In genomic region chr11:12684354-12684753, GRCh38 we compare ENCODE assay signal across 25 cellular contexts. TPM values are rescaled to one million over a fixed set of nuclear protein-coding genes. Genes with fewer than 3 reads are reported as not detected.
DNase-seq lines count a peak whose midpoint lies in the region; ATAC-seq and TF ChIP-seq lines count a peak whose summit lies in the region.
"Had no signal": no experiment of that assay in that cellular context is flagged by ENCODE, and none has a peak within 500 bp of the region (broad histone marks: within the 10 kb centered on the region; RNA-seq: fewer than 3 reads in every experiment).

No MANE protein-coding gene starts in this region.

- H3K4me1 Mint-ChIP-seq in Caco-2 (ENCODE audit: low read depth, unreplicated experiment) (peaks cover 74% of the 10 kb centered on the region), T-cell (peaks cover 6 to 8% (median 8%) of the 10 kb centered on the region in 3 donors)

- H3K23ac ChIP-seq in neuronal stem cell (ENCODE audit: low read depth, low read length, poor library complexity) = no peak overlapping the region

- H3K36me3 Mint-ChIP-seq in Caco-2 (ENCODE audit: insufficient read depth, unreplicated experiment) = peaks cover 65% of the 10 kb centered on the region
- H3K36me3 Mint-ChIP-seq in T-cell = no peaks in the 10 kb centered on the region
- H3K36me3 Mint-ChIP-seq: activated CD4-positive, alpha-beta memory T cell treated with anti-CD3 and anti-CD28 coated beads for 36 hours; activated naive CD4-positive, alpha-beta T cell treated with anti-CD3 and anti-CD28 coated beads, Interleukin-2, amount 50 U/mL, for 24 hours; CD4-positive, CD25-positive, alpha-beta regulatory T cell had no signal

- no peak overlapping the region for H3K18ac ChIP-seq in neuronal stem cell (ENCODE audit: low read length)

- H3K4me1 ChIP-seq in Caco-2 = peaks cover 82% of the 10 kb centered on the region
- peaks cover 99% of the 10 kb centered on the region for H3K4me1 ChIP-seq in Panc1 (ENCODE audit: control insufficient read depth, insufficient read depth, low read length)
- H3K4me1 ChIP-seq in iPS-20b (ENCODE audit: insufficient read depth, low read length) = peaks cover 90% of the 10 kb centered on the region
- peaks cover 93% of the 10 kb centered on the region for H3K4me1 ChIP-seq in psoas muscle
- H3K4me1 ChIP-seq in neuronal stem cell (ENCODE audit: control insufficient read depth in 2 of 2, insufficient read depth in 1 of 2, low read depth in 1 of 2, low read length in 2 of 2) = peaks cover 46 to 52% of the 10 kb centered on the region in 2 donors

- no peak overlapping the region for H2BK5ac ChIP-seq in neuronal stem cell (ENCODE audit: low read length)

- H3K4me3 Mint-ChIP-seq in Caco-2 (ENCODE audit: unreplicated experiment) = peak overlapping the region; percentile 32
- H3K4me3 Mint-ChIP-seq in T-cell = no peak overlapping the region
- H3K4me3 Mint-ChIP-seq: activated CD4-positive, alpha-beta memory T cell treated with anti-CD3 and anti-CD28 coated beads for 36 hours; activated naive CD4-positive, alpha-beta T cell treated with anti-CD3 and anti-CD28 coated beads, Interleukin-2, amount 50 U/mL, for 24 hours; activated T-cell treated with anti-CD3 and anti-CD28 coated beads, Interleukin-2, amount 50 U/mL, for 24 hours; CD4-positive, CD25-positive, alpha-beta regulatory T cell had no signal

- ATAC-seq in Panc1 (no peak), psoas muscle (no peak), T-cell (replicated peaks in 1 of 4) (no peak)
- ATAC-seq: pancreas had no signal

- peaks cover 7% of the 10 kb centered on the region for H3K79me1 ChIP-seq in neuronal stem cell (ENCODE audit: low read depth, low read length)

- no peak overlapping the region for H2BK12ac ChIP-seq in neuronal stem cell (ENCODE audit: low read length)

- BruUV-seq in Caco-2 (replicated peaks; lab: Mats Ljungman, UMichigan) = no TSS peak
- BruUV-seq in Panc1 (replicated peaks; lab: Mats Ljungman, UMichigan) = no TSS peak

- H3K27me3 Mint-ChIP-seq in Caco-2 (ENCODE audit: insufficient read depth, unreplicated experiment) = no peaks in the 10 kb centered on the region
- H3K27me3 Mint-ChIP-seq in T-cell = peaks cover 76 to 80% of the 10 kb centered on the region in 2 donors

- H3K27me3 ChIP-seq in Caco-2 (replicated peaks; ENCODE audit: control insufficient read depth, insufficient read depth, low read length) = no peaks in the 10 kb centered on the region
- no peaks in the 10 kb centered on the region for H3K27me3 ChIP-seq in Panc1 (ENCODE audit: control insufficient read depth, insufficient read depth, low read length)
- peaks cover 22% of the 10 kb centered on the region for H3K27me3 ChIP-seq in iPS-20b (ENCODE audit: insufficient read depth, low read length)
- H3K27me3 ChIP-seq in psoas muscle (ENCODE audit: insufficient read depth in 3 of 3, low read length in 2 of 3) = no peaks in the 10 kb centered on the region
- no peaks in the 10 kb centered on the region for H3K27me3 ChIP-seq in neuronal stem cell (ENCODE audit: control insufficient read depth in 3 of 3, insufficient read depth in 3 of 3, low read depth in 1 of 3, low read length in 3 of 3)
- H3K27me3 ChIP-seq: pancreas had no signal

- H3K36me3 ChIP-seq in Caco-2 (ENCODE audit: control insufficient read depth, insufficient read depth, low read length) (peaks cover 1% of the 10 kb centered on the region; the same call in 1 of the 2 replicates), Panc1 (ENCODE audit: control insufficient read depth, insufficient read depth, low read length) (no peaks in the 10 kb centered on the region), iPS-20b (ENCODE audit: insufficient read depth, low read depth, low read length) (no peaks in the 10 kb centered on the region), psoas muscle (ENCODE audit: insufficient read depth in 1 of 2, low read depth in 1 of 2) (no peaks in the 10 kb centered on the region), neuronal stem cell (replicated peaks in 1 of 2; ENCODE audit: control insufficient read depth in 2 of 2, insufficient read depth in 2 of 2, low read length in 2 of 2) (peaks cover 5 to 22% of the 10 kb centered on the region in 2 donors)
- H3K36me3 ChIP-seq: left lung, pancreas, spleen had no signal

- H3K27ac Mint-ChIP-seq in Caco-2 (ENCODE audit: unreplicated experiment) (peak overlapping the region; percentile 73), T-cell (no peak overlapping the region)
- H3K27ac Mint-ChIP-seq: activated CD4-positive, alpha-beta memory T cell treated with anti-CD3 and anti-CD28 coated beads for 36 hours; activated naive CD4-positive, alpha-beta T cell treated with anti-CD3 and anti-CD28 coated beads, Interleukin-2, amount 50 U/mL, for 24 hours; activated T-cell treated with anti-CD3 and anti-CD28 coated beads, Interleukin-2, amount 50 U/mL, for 24 hours; CD4-positive, CD25-positive, alpha-beta regulatory T cell had no signal

- no peak overlapping the region for H4K8ac ChIP-seq in neuronal stem cell (ENCODE audit: low read depth, low read length)

- TF ChIP-seq CTCF in Caco-2 (IDR thresholded peaks at IDR 0.05; ENCODE audit: insufficient read depth in 1 of 2, low read depth in 1 of 2, low read length in 1 of 2, severe bottlenecking in 1 of 2, unreplicated experiment in 1 of 2) = no peak
- TF ChIP-seq CTCF in Panc1 (IDR thresholded peaks at IDR 0.05) = no peak
- TF ChIP-seq CTCF in psoas muscle (IDR thresholded peaks at IDR 0.05) = no peak

- H3K14ac ChIP-seq in neuronal stem cell (ENCODE audit: low read length) = no peak overlapping the region

- H2BK120ac ChIP-seq in neuronal stem cell (ENCODE audit: low read depth, low read length) = no peak overlapping the region

- DNase-seq in Caco-2 (no peak), Panc1 (ENCODE audit: low read depth, low spot score) (no peak), psoas muscle (no peak), T-cell (no peak), neuronal stem cell (ENCODE audit: low spot score) (no peak), dermis blood vessel endothelial cell (no peak)
- no peak for DNase-seq in activated CD4-positive, alpha-beta T cell treated with anti-CD3 and anti-CD28 coated beads, Interleukin-2, amount 50 U/mL, for 4 hours
- DNase-seq: activated CD4-positive, alpha-beta memory T cell treated with anti-CD3 and anti-CD28 coated beads for 36 hours; activated T-cell treated with anti-CD3 and anti-CD28 coated beads, Interleukin-2, amount 50 U/mL, for 24 hours; CD4-positive, CD25-positive, alpha-beta regulatory T cell; H7; left lung; NCI-H1048; NCI-H2081; NCI-H510A; pancreas; SIG-M5; spleen; stimulated activated CD8-positive, alpha-beta memory T cell treated with anti-CD3 and anti-CD28 coated beads, Interleukin-4, amount 100 ng/mL, for 48 hours; T-helper 2 cell; WERI-Rb-1 had no signal

- no peak overlapping the region for H3K4me2 ChIP-seq in neuronal stem cell (ENCODE audit: insufficient read depth, low read length, poor library complexity, severe bottlenecking)
- H3K4me2 ChIP-seq: KMS-11 had no signal

- H3K9me3 Mint-ChIP-seq in Caco-2 (ENCODE audit: unreplicated experiment) (no peaks in the 10 kb centered on the region), T-cell (no peaks in the 10 kb centered on the region)
- H3K9me3 Mint-ChIP-seq: activated CD4-positive, alpha-beta memory T cell treated with anti-CD3 and anti-CD28 coated beads for 36 hours; activated naive CD4-positive, alpha-beta T cell treated with anti-CD3 and anti-CD28 coated beads, Interleukin-2, amount 50 U/mL, for 24 hours; activated T-cell treated with anti-CD3 and anti-CD28 coated beads, Interleukin-2, amount 50 U/mL, for 24 hours had no signal

- 73 to 90% (median 82%) methylated on average over 4 of the region's 4 CpGs for WGBS in psoas muscle, 3 donors
- WGBS in neuronal stem cell (ENCODE audit: extremely low coverage in 2 of 2, insufficient read length in 2 of 2, insufficient replicate concordance in 1 of 2), 2 donors = no CpG with 5 or more reads among the region's 4 CpGs

- in situ Hi-C loops in Panc1 (cut with HindIII; ENCODE audit: low pct_unique_long_range_greater_than_20kb, low sequenced_read_pairs) = no loop called here

- no peak overlapping the region for H2AK5ac ChIP-seq in neuronal stem cell (ENCODE audit: low read depth, low read length)

- H3K9me3 ChIP-seq in Caco-2 (no peaks in the 10 kb centered on the region), Panc1 (ENCODE audit: control insufficient read depth, insufficient read depth, low read depth, low read length) (no peaks in the 10 kb centered on the region), iPS-20b (ENCODE audit: insufficient read depth, low read depth, low read length) (no peaks in the 10 kb centered on the region), psoas muscle (no peaks in the 10 kb centered on the region), neuronal stem cell (replicated peaks in 1 of 2; ENCODE audit: control insufficient read depth in 2 of 2, insufficient read depth in 1 of 2, low read depth in 1 of 2, low read length in 2 of 2) (no peaks in the 10 kb centered on the region)
- H3K9me3 ChIP-seq: left lung, pancreas, spleen had no signal

- POLR2A ChIA-PET in Caco-2 (lab: Charles Lee) (no interaction called here), Panc1 (lab: Charles Lee) (no interaction called here), T-cell (lab: Charles Lee) (no interaction called here)

- CTCF ChIA-PET in Caco-2 (lab: Charles Lee) (interaction anchor here (2.0 kb wide), 1 partner anchor 204 kb away, joined by 4 read pairs; no protein-coding TSS in a partner anchor), Panc1 (lab: Charles Lee) (no interaction called here), T-cell (lab: Charles Lee) (interaction anchor here in 1 of 2 donors (0.5 kb wide), 1 partner anchor 1606 kb away, joined by 4 read pairs; no protein-coding TSS in a partner anchor)

- intact Hi-C loops in Caco-2 (cut with micrococcal nuclease; ENCODE audit: unreplicated experiment) = loop anchor here (2.0 to 10.0 kb wide), 2 partner anchors 118 to 270 kb away; no protein-coding TSS in a partner anchor
- intact Hi-C loops in Panc1 (cut with micrococcal nuclease; ENCODE audit: unreplicated experiment) = no loop called here
- intact Hi-C loops in psoas muscle (cut with DNase I) = no loop called here

- H2BK15ac ChIP-seq in neuronal stem cell (ENCODE audit: low read length) = no peak overlapping the region

- H3K4me3 ChIP-seq in Caco-2 (ENCODE audit: low read depth, low read length) (no peak overlapping the region), Panc1 (ENCODE audit: low read depth in 2 of 2, low read length in 2 of 2) (no peak overlapping the region), iPS-20b (ENCODE audit: low read length) (peak overlapping the region; percentile 11; the same call in 1 of the 2 replicates), psoas muscle (no peak overlapping the region), neuronal stem cell (ENCODE audit: low read length in 2 of 2) (no peak overlapping the region)
- H3K4me3 ChIP-seq: coronary artery, left lung, pancreas, spleen had no signal

- no peak overlapping the region for H3K4ac ChIP-seq in neuronal stem cell (ENCODE audit: low read length)

- H3K27ac ChIP-seq in Panc1 (ENCODE audit: low read length) = peak overlapping the region; percentile 57; the same call in 1 of the 2 replicates
- H3K27ac ChIP-seq in iPS-20b (ENCODE audit: low read length) = no peak overlapping the region
- H3K27ac ChIP-seq in psoas muscle = peak overlapping the region; percentile 95
- no peak overlapping the region for H3K27ac ChIP-seq in neuronal stem cell (replicated peaks; ENCODE audit: low read length)
- H3K27ac ChIP-seq: coronary artery, KMS-11, left lung, pancreas, spleen, WERI-Rb-1 had no signal

- no peak overlapping the region for H2AFZ ChIP-seq in neuronal stem cell (ENCODE audit: low read length)

- no peak overlapping the region for H3K9ac ChIP-seq in iPS-20b (ENCODE audit: low read depth, low read length)
- no peak overlapping the region for H3K9ac ChIP-seq in neuronal stem cell (ENCODE audit: low read depth, low read length, poor library complexity)
- H3K9ac ChIP-seq: KMS-11 had no signal

- H4K91ac ChIP-seq in neuronal stem cell (ENCODE audit: low read depth, low read length, poor library complexity) = no peak overlapping the region

RNA-seq across cellular contexts. Expression of gene TEAD1, which starts 10.1 kb away (rescaled TPM):
- total RNA-seq in Caco-2 (2022) (134 and 144 TPM in 2 replicates), Panc1 (2021; ENCODE audit: unreplicated experiment) (102 TPM), psoas muscle (100 to 1,000 TPM; 111 to 178 (median 141) TPM), T-cell (under 1 TPM in 4 of 5 donors, not detected in 1; 0.20 to 0.72 (median 0.44) TPM), dermis blood vessel endothelial cell (27.1 and 38.4 TPM in 2 replicates)
- polyA plus RNA-seq in Panc1 (2012; ENCODE audit: insufficient read length) = 37.0 TPM
- polyA plus RNA-seq in psoas muscle = 100 to 1,000 TPM in 1 of 3 donors, 10 to 100 TPM in 2; 11.3 to 112 (median 19.6) TPM
- polyA plus RNA-seq in neuronal stem cell (2013, experiment 1 of 2) = 57.7 TPM
- 58.5 TPM for polyA plus RNA-seq in neuronal stem cell (2013, experiment 2 of 2)
- polyA plus RNA-seq: CD4-positive, CD25-positive, alpha-beta regulatory T cell had no signal

Comparison
In these comparisons a context has a peak if more than half of its experiments do, and no peak if none do; other contexts are left out.
1. H3K27ac ChIP-seq: peak in Panc1 (single experiment) and psoas muscle (single experiment); none in iPS-20b (single experiment) and neuronal stem cell (single experiment).
2. RNA of gene TEAD1, which starts 10.1 kb away (total RNA-seq): 111 to 178 TPM in psoas muscle, 134 to 144 TPM in Caco-2, 102 TPM in Panc1 (single experiment) and 27.1 to 38.4 TPM in dermis blood vessel endothelial cell; 0.20 to 0.72 TPM in T-cell; every median in the first group is over 10 times any median in the second.